Comparison of ENCODE assay signal across 9 cellular contexts in genomic region chr9:128847803-128848202, GRCh38.
"Had no signal": no experiment of that assay in that cellular context is flagged by ENCODE, and none has a peak within 500 bp of the region (broad histone marks: within the 10 kb centered on the region; RNA-seq: fewer than 3 reads in every experiment).

No MANE protein-coding gene starts in this region.

- FAIRE-seq: HTR-8/SVneo had no signal

- H2AFZ ChIP-seq: GM23248 had no signal

- H3K27ac Mint-ChIP-seq: IgD-negative memory B cell had no signal

- H3K4me3 Mint-ChIP-seq: IgD-negative memory B cell had no signal

- DNase-seq: GM23248, GOT3, H7, KBM-7 had no signal

- H3K4me1 ChIP-seq: HAP-1 had no signal

- H3K36me3 ChIP-seq: HAP-1 had no signal

- H3K4me3 ChIP-seq: GM23248, HAP-1 had no signal

- H3K27me3 Mint-ChIP-seq: IgD-negative memory B cell had no signal

- H3K9ac ChIP-seq: GM23248, KMS-11 had no signal

- H3K4me1 Mint-ChIP-seq: IgD-negative memory B cell had no signal

- H3K27ac ChIP-seq: GM23248, KMS-11 had no signal

- ATAC-seq: HCT116 had no signal

- H3K4me2 ChIP-seq: KMS-11 had no signal
